30 cellular contexts compared by ENCODE assay signal in genomic region chr19:5698635-5699422, GRCh38. TPM values are rescaled to one million over a fixed set of nuclear protein-coding genes. Genes with fewer than 3 reads are reported as not detected.
DNase-seq lines count a peak whose midpoint lies in the region; FAIRE-seq and TF ChIP-seq lines count a peak whose summit lies in the region.
"Had no signal": no experiment of that assay in that cellular context is flagged by ENCODE, and none has a peak within 500 bp of the region (broad histone marks: within the 10 kb centered on the region; RNA-seq: fewer than 3 reads in every experiment).

No MANE protein-coding gene starts in this region.

- H3K9me1 ChIP-seq in endothelial cell of umbilical vein (replicated peaks; ENCODE audit: control insufficient read depth, extremely low read depth, insufficient read depth, low read length) = no peaks in the 10 kb centered on the region

- peaks cover 30% of the 10 kb centered on the region for H3K4me1 ChIP-seq in OCI-LY1 (ENCODE audit: insufficient read depth, low read length, severe bottlenecking)
- H3K4me1 ChIP-seq in endothelial cell of umbilical vein (ENCODE audit: control insufficient read depth, extremely low read depth, insufficient read depth, low read length) = peaks cover 2% of the 10 kb centered on the region
- H3K4me1 ChIP-seq in osteoblast (ENCODE audit: insufficient read depth, low read length) = no peaks in the 10 kb centered on the region
- H3K4me1 ChIP-seq in Caco-2 = no peaks in the 10 kb centered on the region
- H3K4me1 ChIP-seq: thyroid gland had no signal

- H3K36me3 ChIP-seq in OCI-LY1 (ENCODE audit: insufficient read depth, low read length) (peaks cover 79% of the 10 kb centered on the region), endothelial cell of umbilical vein (ENCODE audit: control insufficient read depth in 2 of 2, extremely low read depth in 1 of 2, insufficient read depth in 2 of 2, low read length in 2 of 2) (peaks cover 8 to 36% of the 10 kb centered on the region in 2 experiments), osteoblast (ENCODE audit: insufficient read depth, low read length) (peaks cover 68% of the 10 kb centered on the region), Caco-2 (ENCODE audit: control insufficient read depth, insufficient read depth, low read length) (peaks cover 4% of the 10 kb centered on the region)

- dilution Hi-C loops in endothelial cell of umbilical vein (cut with MboI; ENCODE audit: extremely low pct_ligation_motif_present, low sequenced_read_pairs) = no loop called here

- H3K27ac Mint-ChIP-seq in Caco-2 (ENCODE audit: unreplicated experiment) = no peak overlapping the region
- H3K27ac Mint-ChIP-seq: activated CD8-positive, alpha-beta memory T cell treated with anti-CD3 and anti-CD28 coated beads, Interleukin-2, amount 10 ng/mL, durations not matched to agents 7 days and 5 days; activated T-helper 1 cell treated with anti-CD3 and anti-CD28 coated beads, Interleukin-12 subunit alpha, Interleukin-12 subunit beta, Interleukin-2, Interleukin-4 antibody, amounts not matched to agents 30 ng/mL and 10 ng/mL and 1 ng/mL, durations not matched to agents 14 hours and 24 hours and 36 hours; stimulated activated naive CD8-positive, alpha-beta T cell treated with anti-CD3 and anti-CD28 coated beads, Interleukin-15, Interleukin-2, amounts not matched to agents 100 ng/mL and 50 ng/mL, for 24 hours had no signal

- intact Hi-C loops in endothelial cell of umbilical vein (cut with micrococcal nuclease) = no loop called here
- intact Hi-C loops in Caco-2 (cut with micrococcal nuclease; ENCODE audit: unreplicated experiment) = no loop called here

- DNase-seq in GM12865 (ENCODE audit: low read depth) (peak; percentile 12), endothelial cell of umbilical vein (ENCODE audit: low read depth, low spot score) (no peak), osteoblast (ENCODE audit: insufficient read length, low spot score, missing footprints) (peak; percentile 68), GM10266 (ENCODE audit: extremely low spot score) (no peak), DMS79 treated with DMSO at 0.1 percent for 48 hours (lab: John Stamatoyannopoulos, UW) (no peak), Caco-2 (no peak)
- DNase-seq: activated CD4-positive, alpha-beta T cell treated with anti-CD3 and anti-CD28 coated beads for 48 hours; activated CD8-positive, alpha-beta memory T cell treated with anti-CD3 and anti-CD28 coated beads, Interleukin-2, amount 10 ng/mL, durations not matched to agents 7 days and 5 days; CD4-positive, CD25-positive, alpha-beta regulatory T cell; erythroblast; foreskin fibroblast; GF-D8; HCEC 1CT; NCI-H1048; NCI-H187; NCI-H2171 treated with DMSO at 0.1 percent for 48 hours; NCI-H524; retina; stimulated activated CD4-positive, alpha-beta T cell treated with anti-CD3 and anti-CD28 coated beads, Interleukin-4, amount 100 ng/mL, for 24 hours; thyroid gland had no signal

- peaks cover 95% of the 10 kb centered on the region for H3K36me3 Mint-ChIP-seq in Caco-2 (ENCODE audit: insufficient read depth, unreplicated experiment)

- no peak for FAIRE-seq in endothelial cell of umbilical vein (lab: Jason Lieb, UNC)

- CTCF ChIA-PET in endothelial cell of umbilical vein (lab: Charles Lee) = interaction anchor here (1.0 kb wide), 1 partner anchor 9 kb away, joined by 3 read pairs; the partner anchor contains the start of gene RPL36
- CTCF ChIA-PET in Caco-2 (lab: Charles Lee) = no interaction called here

- no peaks in the 10 kb centered on the region for H3F3A ChIP-seq in OCI-LY1 (ENCODE audit: insufficient read depth, low read length)

- no peaks in the 10 kb centered on the region for H3K27me3 ChIP-seq in OCI-LY1 (ENCODE audit: insufficient read depth, low read length)
- no peaks in the 10 kb centered on the region for H3K27me3 ChIP-seq in endothelial cell of umbilical vein (ENCODE audit: control insufficient read depth in 2 of 2, insufficient read depth in 2 of 2, low read length in 2 of 2)
- H3K27me3 ChIP-seq in osteoblast (ENCODE audit: insufficient read depth, low read length) = no peaks in the 10 kb centered on the region
- H3K27me3 ChIP-seq in Caco-2 (replicated peaks; ENCODE audit: control insufficient read depth, insufficient read depth, low read length) = no peaks in the 10 kb centered on the region
- H3K27me3 ChIP-seq: thyroid gland had no signal

- no peaks in the 10 kb centered on the region for H3K9me2 ChIP-seq in OCI-LY1 (ENCODE audit: low read depth, low read length)

- H3K4me1 Mint-ChIP-seq in Caco-2 (ENCODE audit: low read depth, unreplicated experiment) = no peaks in the 10 kb centered on the region

- no peaks in the 10 kb centered on the region for H3K9me3 ChIP-seq in OCI-LY1 (ENCODE audit: low read length)
- no peaks in the 10 kb centered on the region for H3K9me3 ChIP-seq in endothelial cell of umbilical vein (replicated peaks; ENCODE audit: control insufficient read depth, insufficient read depth, low read length)
- H3K9me3 ChIP-seq in osteoblast (ENCODE audit: low read depth, low read length) = no peaks in the 10 kb centered on the region
- no peaks in the 10 kb centered on the region for H3K9me3 ChIP-seq in Caco-2
- H3K9me3 ChIP-seq: thyroid gland had no signal

- TF ChIP-seq POLR2A in endothelial cell of umbilical vein (IDR thresholded peaks at IDR 0.05; ENCODE audit: low read depth, low read length) = peak; percentile 26

- no TSS peak for BruUV-seq in endothelial cell of umbilical vein (replicated peaks; lab: Mats Ljungman, UMichigan)
- no TSS peak for BruUV-seq in Caco-2 (replicated peaks; lab: Mats Ljungman, UMichigan)

- no peak overlapping the region for H3K4me3 ChIP-seq in GM12865 (ENCODE audit: low read depth, low read length)
- no peak overlapping the region for H3K4me3 ChIP-seq in OCI-LY1 (ENCODE audit: low read depth, low read length, poor library complexity, severe bottlenecking)
- no peak overlapping the region for H3K4me3 ChIP-seq in endothelial cell of umbilical vein (replicated peaks in 1 of 3; ENCODE audit: insufficient read depth in 1 of 3, low read depth in 1 of 3, low read length in 3 of 3)
- H3K4me3 ChIP-seq in osteoblast (ENCODE audit: insufficient read depth, low read length) = no peak overlapping the region
- no peak overlapping the region for H3K4me3 ChIP-seq in Caco-2 (ENCODE audit: low read depth, low read length)
- H3K4me3 ChIP-seq: SK-N-MC, thyroid gland had no signal

- no peak overlapping the region for H3K4me3 Mint-ChIP-seq in Caco-2 (ENCODE audit: unreplicated experiment)
- H3K4me3 Mint-ChIP-seq: activated CD8-positive, alpha-beta memory T cell treated with anti-CD3 and anti-CD28 coated beads, Interleukin-2, amount 10 ng/mL, durations not matched to agents 7 days and 5 days; activated T-helper 1 cell treated with anti-CD3 and anti-CD28 coated beads, Interleukin-12 subunit alpha, Interleukin-12 subunit beta, Interleukin-2, Interleukin-4 antibody, amounts not matched to agents 30 ng/mL and 10 ng/mL and 1 ng/mL, durations not matched to agents 14 hours and 24 hours and 36 hours; CD4-positive, CD25-positive, alpha-beta regulatory T cell; stimulated activated naive CD8-positive, alpha-beta T cell treated with anti-CD3 and anti-CD28 coated beads, Interleukin-15, Interleukin-2, amounts not matched to agents 100 ng/mL and 50 ng/mL, for 24 hours had no signal

- H3K27ac ChIP-seq in OCI-LY1 (ENCODE audit: low read depth, low read length, poor library complexity, severe bottlenecking) = peak overlapping the region; percentile 68
- no peak overlapping the region for H3K27ac ChIP-seq in endothelial cell of umbilical vein (ENCODE audit: insufficient read depth, low read depth, low read length)
- H3K27ac ChIP-seq in osteoblast (ENCODE audit: low read depth, low read length) = no peak overlapping the region
- H3K27ac ChIP-seq: HL-60, SK-N-MC, thyroid gland had no signal

- H3K9ac ChIP-seq in OCI-LY1 (ENCODE audit: low read length) (no peak overlapping the region), endothelial cell of umbilical vein (replicated peaks; ENCODE audit: extremely low read depth, insufficient read depth, low read length) (no peak overlapping the region)

- TF ChIP-seq CTCF in GM12865 (IDR thresholded peaks at IDR 0.05; ENCODE audit: insufficient read depth, low read depth, low read length, missing control alignments) (no peak), OCI-LY1 (IDR thresholded peaks at IDR 0.05; ENCODE audit: low read length) (no peak), endothelial cell of umbilical vein (IDR thresholded peaks at IDR 0.05; ENCODE audit: extremely low read depth in 1 of 2, insufficient read depth in 1 of 2, low read depth in 1 of 2, low read length in 2 of 2) (no peak), osteoblast (IDR thresholded peaks at IDR 0.05; ENCODE audit: extremely low read depth, low read depth, low read length) (no peak), GM10266 (IDR thresholded peaks at IDR 0.05; ENCODE audit: control insufficient read depth, insufficient read depth, low read depth, missing control alignments) (no peak), Caco-2 (IDR thresholded peaks at IDR 0.05; ENCODE audit: insufficient read depth in 1 of 2, low read depth in 1 of 2, low read length in 1 of 2, severe bottlenecking in 1 of 2, unreplicated experiment in 1 of 2) (no peak)

- H3K27me3 Mint-ChIP-seq in Caco-2 (ENCODE audit: insufficient read depth, unreplicated experiment) = no peaks in the 10 kb centered on the region
- H3K27me3 Mint-ChIP-seq: activated CD8-positive, alpha-beta memory T cell treated with anti-CD3 and anti-CD28 coated beads, Interleukin-2, amount 10 ng/mL, durations not matched to agents 7 days and 5 days; CD4-positive, CD25-positive, alpha-beta regulatory T cell; stimulated activated naive CD8-positive, alpha-beta T cell treated with anti-CD3 and anti-CD28 coated beads, Interleukin-15, Interleukin-2, amounts not matched to agents 100 ng/mL and 50 ng/mL, for 24 hours had no signal

- H3K79me2 ChIP-seq in OCI-LY1 (ENCODE audit: insufficient read depth, low read length) (no peaks in the 10 kb centered on the region), endothelial cell of umbilical vein (ENCODE audit: control insufficient read depth, insufficient read depth, low read length) (peaks cover 15% of the 10 kb centered on the region), osteoblast (ENCODE audit: insufficient read depth, low read length) (peaks cover 46% of the 10 kb centered on the region)

- POLR2A ChIA-PET in endothelial cell of umbilical vein (lab: Charles Lee) (interaction anchor here (0.9 kb wide), 1 partner anchor 12 kb away, joined by 5 read pairs; no protein-coding TSS in a partner anchor), Caco-2 (lab: Charles Lee) (interaction anchor here (0.6 to 1.1 kb wide), 2 partner anchors 8 to 1597 kb away, joined by 3 to 4 read pairs; no protein-coding TSS in a partner anchor)

- H3K9me3 Mint-ChIP-seq in Caco-2 (ENCODE audit: unreplicated experiment) = no peaks in the 10 kb centered on the region
- H3K9me3 Mint-ChIP-seq: activated naive CD4-positive, alpha-beta T cell treated with anti-CD3 and anti-CD28 coated beads, Interleukin-2, amount 50 U/mL, for 72 hours; activated T-helper 1 cell treated with anti-CD3 and anti-CD28 coated beads, Interleukin-12 subunit alpha, Interleukin-12 subunit beta, Interleukin-2, Interleukin-4 antibody, amounts not matched to agents 30 ng/mL and 10 ng/mL and 1 ng/mL, durations not matched to agents 14 hours and 24 hours and 36 hours; CD4-positive, CD25-positive, alpha-beta regulatory T cell; stimulated activated naive CD8-positive, alpha-beta T cell treated with anti-CD3 and anti-CD28 coated beads, Interleukin-15, Interleukin-2, amounts not matched to agents 100 ng/mL and 50 ng/mL, for 24 hours had no signal

- H3K4me2 ChIP-seq in OCI-LY1 (ENCODE audit: low read length) (peak overlapping the region; percentile 1; the same call in 1 of the 2 replicates), endothelial cell of umbilical vein (ENCODE audit: insufficient read depth, low read length) (no peak overlapping the region), osteoblast (ENCODE audit: insufficient read depth, low read length) (no peak overlapping the region)

- H4K20me1 ChIP-seq in OCI-LY1 (ENCODE audit: insufficient read depth, low read length) (no peaks in the 10 kb centered on the region), endothelial cell of umbilical vein (replicated peaks; ENCODE audit: control insufficient read depth, extremely low read depth, insufficient read depth, low read length) (no peaks in the 10 kb centered on the region), osteoblast (ENCODE audit: insufficient read depth, low read length) (peaks cover 39% of the 10 kb centered on the region)

- no peak overlapping the region for H2AFZ ChIP-seq in OCI-LY1 (ENCODE audit: low read length)
- no peak overlapping the region for H2AFZ ChIP-seq in endothelial cell of umbilical vein (ENCODE audit: low read depth, low read length)
- no peak overlapping the region for H2AFZ ChIP-seq in osteoblast (ENCODE audit: low read length)

RNA-seq across cellular contexts. Expression of gene RPL36, which starts 8.7 kb away (rescaled TPM):
- total RNA-seq in endothelial cell of umbilical vein (944 and 1,033 TPM in 2 replicates), osteoblast (228 and 257 TPM in 2 replicates), Caco-2 (2022) (951 and 1,003 TPM in 2 replicates)
- 835 and 1,084 TPM in 2 replicates for polyA plus RNA-seq in endothelial cell of umbilical vein
- 561 and 877 TPM in 2 replicates for polyA plus RNA-seq in endothelial cell of umbilical vein (2011; cell fraction: cytosol; rRNA removed)
- 224 and 232 TPM in 2 replicates for polyA plus RNA-seq in endothelial cell of umbilical vein (2011; cell fraction: nucleus; rRNA removed)
- 1,177 and 1,852 TPM in 2 replicates for polyA plus RNA-seq in endothelial cell of umbilical vein (2012)
- 208 and 264 TPM in 2 replicates for polyA minus RNA-seq in endothelial cell of umbilical vein
- 889 TPM for polyA minus RNA-seq in endothelial cell of umbilical vein (2011; cell fraction: cytosol; rRNA and poly(A)+ RNA removed)
- 50.3 and 106 TPM in 2 replicates for polyA minus RNA-seq in endothelial cell of umbilical vein (2011; cell fraction: nucleus; rRNA and poly(A)+ RNA removed)

RNA-seq across cellular contexts. Expression of gene HSD11B1L, which starts 18.0 kb away (rescaled TPM):
- total RNA-seq in endothelial cell of umbilical vein (4.4 and 5.0 TPM in 2 replicates), osteoblast (12.1 and 14.8 TPM in 2 replicates), Caco-2 (2022) (2.4 and 3.1 TPM in 2 replicates)
- polyA plus RNA-seq in endothelial cell of umbilical vein = 9.1 and 10.2 TPM in 2 replicates
- 4.9 and 6.1 TPM in 2 replicates for polyA plus RNA-seq in endothelial cell of umbilical vein (2011; cell fraction: cytosol; rRNA removed)
- polyA plus RNA-seq in endothelial cell of umbilical vein (2011; cell fraction: nucleus; rRNA removed) = 4.1 and 4.4 TPM in 2 replicates
- 4.2 and 11.2 TPM in 2 replicates for polyA plus RNA-seq in endothelial cell of umbilical vein (2012)
- 2.0 and 2.1 TPM in 2 replicates for polyA minus RNA-seq in endothelial cell of umbilical vein
- not detected for polyA minus RNA-seq in endothelial cell of umbilical vein (2011; cell fraction: cytosol; rRNA and poly(A)+ RNA removed)
- 2.3 TPM in 1 of 2 replicates, not detected in the other for polyA minus RNA-seq in endothelial cell of umbilical vein (2011; cell fraction: nucleus; rRNA and poly(A)+ RNA removed)

RNA-seq across cellular contexts. Expression of gene MICOS13, which starts 18.5 kb away (rescaled TPM):
- total RNA-seq in endothelial cell of umbilical vein (53.0 and 55.3 TPM in 2 replicates), osteoblast (21.0 and 25.9 TPM in 2 replicates), Caco-2 (2022) (43.1 and 44.0 TPM in 2 replicates)
- polyA plus RNA-seq in endothelial cell of umbilical vein = 86.1 and 115 TPM in 2 replicates
- 38.6 and 56.1 TPM in 2 replicates for polyA plus RNA-seq in endothelial cell of umbilical vein (2011; cell fraction: cytosol; rRNA removed)
- 12.5 and 16.9 TPM in 2 replicates for polyA plus RNA-seq in endothelial cell of umbilical vein (2011; cell fraction: nucleus; rRNA removed)
- polyA plus RNA-seq in endothelial cell of umbilical vein (2012) = 41.0 and 68.2 TPM in 2 replicates
- 11.8 and 15.2 TPM in 2 replicates for polyA minus RNA-seq in endothelial cell of umbilical vein
- 14.3 TPM for polyA minus RNA-seq in endothelial cell of umbilical vein (2011; cell fraction: cytosol; rRNA and poly(A)+ RNA removed)
- 2.9 and 4.7 TPM in 2 replicates for polyA minus RNA-seq in endothelial cell of umbilical vein (2011; cell fraction: nucleus; rRNA and poly(A)+ RNA removed)

RNA-seq across cellular contexts. Expression of gene LONP1, which starts 21.1 kb away (rescaled TPM):
- total RNA-seq in endothelial cell of umbilical vein (95.1 and 95.7 TPM in 2 replicates), osteoblast (130 and 163 TPM in 2 replicates), Caco-2 (2022) (174 and 208 TPM in 2 replicates)
- 70.0 and 89.2 TPM in 2 replicates for polyA plus RNA-seq in endothelial cell of umbilical vein
- polyA plus RNA-seq in endothelial cell of umbilical vein (2011; cell fraction: cytosol; rRNA removed) = 41.1 and 58.7 TPM in 2 replicates
- polyA plus RNA-seq in endothelial cell of umbilical vein (2011; cell fraction: nucleus; rRNA removed) = 98.8 and 102 TPM in 2 replicates
- polyA plus RNA-seq in endothelial cell of umbilical vein (2012) = 50.8 and 65.0 TPM in 2 replicates
- polyA minus RNA-seq in endothelial cell of umbilical vein = 35.4 and 48.9 TPM in 2 replicates
- 67.5 TPM for polyA minus RNA-seq in endothelial cell of umbilical vein (2011; cell fraction: cytosol; rRNA and poly(A)+ RNA removed)
- 23.9 and 39.0 TPM in 2 replicates for polyA minus RNA-seq in endothelial cell of umbilical vein (2011; cell fraction: nucleus; rRNA and poly(A)+ RNA removed)

RNA-seq across cellular contexts. Expression of gene CATSPERD, which starts 21.6 kb away (rescaled TPM):
- total RNA-seq in endothelial cell of umbilical vein (not detected in 2 replicates), osteoblast (under 0.01 TPM in 2 replicates), Caco-2 (2022) (not detected in 2 replicates)
- polyA plus RNA-seq in endothelial cell of umbilical vein = not detected in 2 replicates
- not detected in 2 replicates for polyA plus RNA-seq in endothelial cell of umbilical vein (2011; cell fraction: cytosol; rRNA removed)
- polyA plus RNA-seq in endothelial cell of umbilical vein (2011; cell fraction: nucleus; rRNA removed) = not detected in 2 replicates
- not detected in 2 replicates for polyA plus RNA-seq in endothelial cell of umbilical vein (2012)
- not detected in 2 replicates for polyA minus RNA-seq in endothelial cell of umbilical vein
- polyA minus RNA-seq in endothelial cell of umbilical vein (2011; cell fraction: cytosol; rRNA and poly(A)+ RNA removed) = not detected
- not detected in 2 replicates for polyA minus RNA-seq in endothelial cell of umbilical vein (2011; cell fraction: nucleus; rRNA and poly(A)+ RNA removed)
- total RNA-seq: activated CD8-positive, alpha-beta memory T cell treated with anti-CD3 and anti-CD28 coated beads, Interleukin-2, amount 10 ng/mL, durations not matched to agents 7 days and 5 days; activated naive CD4-positive, alpha-beta T cell treated with anti-CD3 and anti-CD28 coated beads, Interleukin-2, amount 50 U/mL, for 72 hours; activated T-helper 1 cell treated with anti-CD3 and anti-CD28 coated beads, Interleukin-12 subunit alpha, Interleukin-12 subunit beta, Interleukin-2, Interleukin-4 antibody, amounts not matched to agents 30 ng/mL and 10 ng/mL and 1 ng/mL, durations not matched to agents 14 hours and 24 hours and 36 hours; CD4-positive, CD25-positive, alpha-beta regulatory T cell; left lobe of liver; mesenteric fat pad; omental fat pad; T-helper 2 cell treated with Interferon-gamma antibody and Interleukin-4, amounts not matched to agents 100 ng/mL and 5 ng/mL, for 36 hours; thyroid gland had no signal

Comparison
In these comparisons a context has a peak if more than half of its experiments do, and no peak if none do; other contexts are left out.
1. DNase-seq: peak in GM12865 (single experiment) and osteoblast (single experiment); none in endothelial cell of umbilical vein (single experiment), GM10266 (single experiment), DMS79 treated with DMSO at 0.1 percent for 48 hours (single experiment) and Caco-2 (0 of 2).